9 cellular contexts compared by ENCODE assay signal in the genomic region with DNA sequence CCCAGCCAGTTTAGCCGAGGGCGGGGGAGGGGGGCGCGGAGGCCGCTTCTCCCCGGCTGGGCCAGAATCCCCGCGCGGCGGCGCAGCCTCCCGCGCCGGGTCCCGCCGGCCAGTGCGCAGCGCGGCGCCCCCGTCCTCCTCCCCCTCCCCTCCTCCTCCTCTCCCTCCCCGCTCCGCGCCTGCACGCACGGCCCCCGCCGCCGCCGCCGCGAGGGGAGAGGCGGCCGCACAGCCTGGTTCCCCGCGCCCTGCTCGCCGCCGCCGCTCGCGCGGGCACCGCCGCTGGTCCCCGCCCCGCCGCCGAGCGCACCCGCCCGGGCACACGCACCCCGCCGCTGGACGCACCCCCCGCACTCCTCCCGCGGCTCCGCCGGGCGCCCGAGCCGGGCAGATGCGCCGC. TPM values are rescaled to one million over a fixed set of nuclear protein-coding genes. Genes with fewer than 3 reads are reported as not detected.
DNase-seq lines count a peak whose midpoint lies in the region; ATAC-seq and TF ChIP-seq lines count a peak whose summit lies in the region.
"Had no signal": no experiment of that assay in that cellular context is flagged by ENCODE, and none has a peak within 500 bp of the region (broad histone marks: within the 10 kb centered on the region; RNA-seq: fewer than 3 reads in every experiment).

A gene with protein sequence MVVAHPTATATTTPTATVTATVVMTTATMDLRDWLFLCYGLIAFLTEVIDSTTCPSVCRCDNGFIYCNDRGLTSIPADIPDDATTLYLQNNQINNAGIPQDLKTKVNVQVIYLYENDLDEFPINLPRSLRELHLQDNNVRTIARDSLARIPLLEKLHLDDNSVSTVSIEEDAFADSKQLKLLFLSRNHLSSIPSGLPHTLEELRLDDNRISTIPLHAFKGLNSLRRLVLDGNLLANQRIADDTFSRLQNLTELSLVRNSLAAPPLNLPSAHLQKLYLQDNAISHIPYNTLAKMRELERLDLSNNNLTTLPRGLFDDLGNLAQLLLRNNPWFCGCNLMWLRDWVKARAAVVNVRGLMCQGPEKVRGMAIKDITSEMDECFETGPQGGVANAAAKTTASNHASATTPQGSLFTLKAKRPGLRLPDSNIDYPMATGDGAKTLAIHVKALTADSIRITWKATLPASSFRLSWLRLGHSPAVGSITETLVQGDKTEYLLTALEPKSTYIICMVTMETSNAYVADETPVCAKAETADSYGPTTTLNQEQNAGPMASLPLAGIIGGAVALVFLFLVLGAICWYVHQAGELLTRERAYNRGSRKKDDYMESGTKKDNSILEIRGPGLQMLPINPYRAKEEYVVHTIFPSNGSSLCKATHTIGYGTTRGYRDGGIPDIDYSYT (plus strand): TSS at position 351 of the 400 bp plus-strand sequence. CDS start 80,337 bp downstream, outside the sequence.

- CTCF ChIA-PET in CD8-positive, alpha-beta T cell (lab: Charles Lee) = no interaction called here

- peaks cover 7% of the 10 kb centered on the region for H3K4me1 ChIP-seq in CD8-positive, alpha-beta T cell (ENCODE audit: insufficient read depth, low read length)
- H3K4me1 ChIP-seq in Peyer's patch = peaks cover 0 to 17% (median 4%) of the 10 kb centered on the region in 4 donors

- H3K4me1 Mint-ChIP-seq in CD8-positive, alpha-beta T cell (ENCODE audit: low read depth) = peaks cover 6% of the 10 kb centered on the region

- no peak for DNase-seq in CD8-positive, alpha-beta T cell
- DNase-seq in Peyer's patch (no peak), fibroblast of villous mesenchyme (ENCODE audit: low read depth) (no peak), retinal pigment epithelial cell (ENCODE audit: low read depth) (no peak), NCI-H2107 (lab: John Stamatoyannopoulos, UW) (no peak), GM19238 (ENCODE audit: insufficient read length, low spot score) (no peak), A172 (ENCODE audit: low spot score) (no peak)
- DNase-seq: activated CD4-positive, alpha-beta T cell treated with anti-CD3 and anti-CD28 coated beads for 48 hours had no signal

- peak within 1 kb of the TSS; percentile 59 for H3K4me3 Mint-ChIP-seq in CD8-positive, alpha-beta T cell

- peaks cover 14% of the 10 kb centered on the region for H3K27me3 ChIP-seq in CD8-positive, alpha-beta T cell (ENCODE audit: insufficient read depth, low read length)
- H3K27me3 ChIP-seq in Peyer's patch = peaks cover 0 to 16% of the 10 kb centered on the region in 2 donors

- no peak for TF ChIP-seq CTCF in CD8-positive, alpha-beta T cell (IDR thresholded peaks at IDR 0.05)
- TF ChIP-seq CTCF in Peyer's patch (IDR thresholded peaks at IDR 0.05) (no peak), fibroblast of villous mesenchyme (IDR thresholded peaks at IDR 0.05; ENCODE audit: insufficient read depth, low read depth, low read length) (no peak), retinal pigment epithelial cell (conservative IDR thresholded peaks at IDR 0.05; ENCODE audit: low read depth, low read length) (no peak)

- intact Hi-C loops in CD8-positive, alpha-beta T cell (cut with DNase I, micrococcal nuclease) = no loop called here

- no peak for ATAC-seq in CD8-positive, alpha-beta T cell
- no peak for ATAC-seq in HG03095 (IDR thresholded peaks at IDR 0.05; ENCODE audit: unreplicated experiment)

- no peak within 1 kb of the TSS for H3K4me3 ChIP-seq in CD8-positive, alpha-beta T cell (ENCODE audit: low read depth, low read length)
- peak within 1 kb of the TSS in 3 of 4 donors; percentile 15 to 50 (median 29) for H3K4me3 ChIP-seq in Peyer's patch
- H3K4me3 ChIP-seq in fibroblast of villous mesenchyme (ENCODE audit: low read depth, low read length) = peak within 1 kb of the TSS; percentile 23
- peak within 1 kb of the TSS; percentile 25 for H3K4me3 ChIP-seq in retinal pigment epithelial cell (ENCODE audit: low read length)

- H3K27ac Mint-ChIP-seq in CD8-positive, alpha-beta T cell = no peak within 1 kb of the TSS

- no peak for TF ChIP-seq POLR2A in Peyer's patch (IDR thresholded peaks at IDR 0.05)

- peaks cover 34% of the 10 kb centered on the region for H3K27me3 Mint-ChIP-seq in CD8-positive, alpha-beta T cell (ENCODE audit: low read depth)

- no peaks in the 10 kb centered on the region for H3K9me3 Mint-ChIP-seq in CD8-positive, alpha-beta T cell

- POLR2A ChIA-PET in CD8-positive, alpha-beta T cell (lab: Charles Lee) = no interaction called here

- no peaks in the 10 kb centered on the region for H3K36me3 Mint-ChIP-seq in CD8-positive, alpha-beta T cell

- H3K36me3 ChIP-seq in CD8-positive, alpha-beta T cell (ENCODE audit: insufficient read depth, low read length) = no peaks in the 10 kb centered on the region
- H3K36me3 ChIP-seq in Peyer's patch = no peaks in the 10 kb centered on the region

- H3K27ac ChIP-seq in CD8-positive, alpha-beta T cell (ENCODE audit: low read depth, low read length) = no peak within 1 kb of the TSS
- H3K27ac ChIP-seq in Peyer's patch = no peak within 1 kb of the TSS

- H3K9me3 ChIP-seq in CD8-positive, alpha-beta T cell (ENCODE audit: low read length) = no peaks in the 10 kb centered on the region
- H3K9me3 ChIP-seq in Peyer's patch = no peaks in the 10 kb centered on the region

RNA-seq across cellular contexts. Expression of the gene that starts here (rescaled TPM):
- total RNA-seq in CD8-positive, alpha-beta T cell = not detected
- total RNA-seq in Peyer's patch (under 1 TPM in 1 of 4 donors, not detected in 3; 0.27 TPM), fibroblast of villous mesenchyme (under 0.01 TPM in 2 replicates)
- not detected in 2 replicates for total RNA-seq in A172 (2014; rRNA removed; shearing (Covaris generic))
